ENCODE assay signal across 1 cellular context in the genomic region with DNA sequence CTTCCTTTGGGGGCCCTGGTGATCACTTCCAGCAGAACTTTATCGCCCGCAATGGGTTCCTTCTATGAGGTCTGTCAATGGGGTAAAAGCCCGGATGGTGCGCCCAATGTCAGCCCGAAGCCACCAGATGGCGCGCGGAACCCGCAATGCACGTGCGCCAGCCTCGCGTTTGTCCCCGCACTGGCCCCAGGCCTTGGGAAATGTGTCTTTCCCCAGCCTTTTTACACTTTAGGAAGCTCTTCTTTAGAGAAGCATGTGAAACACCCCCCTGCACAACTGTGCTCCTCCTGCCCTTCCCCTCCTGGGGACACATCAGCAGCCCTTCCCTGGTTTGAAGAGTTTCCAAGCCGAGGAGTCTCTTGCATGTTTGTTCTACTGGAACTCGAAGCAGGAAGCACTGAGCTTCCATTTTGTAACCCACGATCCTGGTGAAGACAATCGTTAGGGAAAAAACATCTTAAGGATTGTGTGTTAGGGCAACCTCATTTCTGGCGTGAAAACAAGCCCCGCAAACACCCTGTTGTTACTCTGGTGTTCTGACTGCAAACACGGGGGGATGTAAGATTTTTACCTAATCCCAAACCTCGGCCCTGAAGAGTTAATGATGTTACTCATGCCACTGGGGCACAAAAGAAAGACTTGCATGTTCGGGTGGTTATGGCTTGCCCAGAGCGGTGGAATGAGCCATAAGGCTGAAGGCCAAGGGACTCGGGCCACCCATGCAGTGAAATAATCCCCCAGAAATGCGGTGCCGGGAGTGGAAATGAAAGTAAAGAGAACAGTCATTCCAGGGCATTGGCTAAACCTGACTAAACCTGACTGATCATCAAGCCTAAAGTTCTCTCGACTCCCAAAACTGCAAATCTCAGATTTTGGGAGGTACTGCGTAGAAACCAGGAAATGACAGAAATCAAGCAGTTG.
A peak's percentile ranks its signal among the peaks of the same experiment; 100 is the strongest.
TF ChIP-seq lines count a peak whose summit lies in the region.

No MANE protein-coding gene starts in this region.

TF ChIP-seq in HepG2, 621 proteins besides CTCF, POLR2A, EP300 and RAD21 (continued from another document and continues in another):
- no peak for TF ChIP-seq HNRNPUL1 (IDR thresholded peaks at IDR 0.05; ENCODE audit: low read depth, low read length)
- TF ChIP-seq ZNF552 (CRISPR knock-in tag; IDR thresholded peaks at IDR 0.05; ENCODE audit: borderline replicate concordance) = no peak
- TF ChIP-seq ZFP36L1 (CRISPR knock-in tag; IDR thresholded peaks at IDR 0.05) = no peak
- peak; percentile 71; the same call in 1 of the 2 replicates for TF ChIP-seq ZNF124 (CRISPR knock-in tag; IDR thresholded peaks at IDR 0.05)
- TF ChIP-seq RFXAP (CRISPR knock-in tag; IDR thresholded peaks at IDR 0.05; ENCODE audit: borderline replicate concordance) = no peak
- no peak for TF ChIP-seq AGO2 (optimal IDR thresholded peaks at IDR 0.05; ENCODE audit: low read depth, low read length)
- TF ChIP-seq, protein P1, sequence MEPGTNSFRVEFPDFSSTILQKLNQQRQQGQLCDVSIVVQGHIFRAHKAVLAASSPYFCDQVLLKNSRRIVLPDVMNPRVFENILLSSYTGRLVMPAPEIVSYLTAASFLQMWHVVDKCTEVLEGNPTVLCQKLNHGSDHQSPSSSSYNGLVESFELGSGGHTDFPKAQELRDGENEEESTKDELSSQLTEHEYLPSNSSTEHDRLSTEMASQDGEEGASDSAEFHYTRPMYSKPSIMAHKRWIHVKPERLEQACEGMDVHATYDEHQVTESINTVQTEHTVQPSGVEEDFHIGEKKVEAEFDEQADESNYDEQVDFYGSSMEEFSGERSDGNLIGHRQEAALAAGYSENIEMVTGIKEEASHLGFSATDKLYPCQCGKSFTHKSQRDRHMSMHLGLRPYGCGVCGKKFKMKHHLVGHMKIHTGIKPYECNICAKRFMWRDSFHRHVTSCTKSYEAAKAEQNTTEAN (CRISPR knock-in tag; conservative IDR thresholded peaks at IDR 0.05) = no peak
- TF ChIP-seq, protein P2, sequence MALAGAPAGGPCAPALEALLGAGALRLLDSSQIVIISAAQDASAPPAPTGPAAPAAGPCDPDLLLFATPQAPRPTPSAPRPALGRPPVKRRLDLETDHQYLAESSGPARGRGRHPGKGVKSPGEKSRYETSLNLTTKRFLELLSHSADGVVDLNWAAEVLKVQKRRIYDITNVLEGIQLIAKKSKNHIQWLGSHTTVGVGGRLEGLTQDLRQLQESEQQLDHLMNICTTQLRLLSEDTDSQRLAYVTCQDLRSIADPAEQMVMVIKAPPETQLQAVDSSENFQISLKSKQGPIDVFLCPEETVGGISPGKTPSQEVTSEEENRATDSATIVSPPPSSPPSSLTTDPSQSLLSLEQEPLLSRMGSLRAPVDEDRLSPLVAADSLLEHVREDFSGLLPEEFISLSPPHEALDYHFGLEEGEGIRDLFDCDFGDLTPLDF (CRISPR knock-in tag; IDR thresholded peaks at IDR 0.05) = no peak
- no peak for TF ChIP-seq SIX4 (CRISPR knock-in tag; IDR thresholded peaks at IDR 0.05)
- TF ChIP-seq ZNF17 (CRISPR knock-in tag; IDR thresholded peaks at IDR 0.05) = no peak
- no peak for TF ChIP-seq MTF1 (CRISPR knock-in tag; IDR thresholded peaks at IDR 0.05)
- TF ChIP-seq, protein P3, sequence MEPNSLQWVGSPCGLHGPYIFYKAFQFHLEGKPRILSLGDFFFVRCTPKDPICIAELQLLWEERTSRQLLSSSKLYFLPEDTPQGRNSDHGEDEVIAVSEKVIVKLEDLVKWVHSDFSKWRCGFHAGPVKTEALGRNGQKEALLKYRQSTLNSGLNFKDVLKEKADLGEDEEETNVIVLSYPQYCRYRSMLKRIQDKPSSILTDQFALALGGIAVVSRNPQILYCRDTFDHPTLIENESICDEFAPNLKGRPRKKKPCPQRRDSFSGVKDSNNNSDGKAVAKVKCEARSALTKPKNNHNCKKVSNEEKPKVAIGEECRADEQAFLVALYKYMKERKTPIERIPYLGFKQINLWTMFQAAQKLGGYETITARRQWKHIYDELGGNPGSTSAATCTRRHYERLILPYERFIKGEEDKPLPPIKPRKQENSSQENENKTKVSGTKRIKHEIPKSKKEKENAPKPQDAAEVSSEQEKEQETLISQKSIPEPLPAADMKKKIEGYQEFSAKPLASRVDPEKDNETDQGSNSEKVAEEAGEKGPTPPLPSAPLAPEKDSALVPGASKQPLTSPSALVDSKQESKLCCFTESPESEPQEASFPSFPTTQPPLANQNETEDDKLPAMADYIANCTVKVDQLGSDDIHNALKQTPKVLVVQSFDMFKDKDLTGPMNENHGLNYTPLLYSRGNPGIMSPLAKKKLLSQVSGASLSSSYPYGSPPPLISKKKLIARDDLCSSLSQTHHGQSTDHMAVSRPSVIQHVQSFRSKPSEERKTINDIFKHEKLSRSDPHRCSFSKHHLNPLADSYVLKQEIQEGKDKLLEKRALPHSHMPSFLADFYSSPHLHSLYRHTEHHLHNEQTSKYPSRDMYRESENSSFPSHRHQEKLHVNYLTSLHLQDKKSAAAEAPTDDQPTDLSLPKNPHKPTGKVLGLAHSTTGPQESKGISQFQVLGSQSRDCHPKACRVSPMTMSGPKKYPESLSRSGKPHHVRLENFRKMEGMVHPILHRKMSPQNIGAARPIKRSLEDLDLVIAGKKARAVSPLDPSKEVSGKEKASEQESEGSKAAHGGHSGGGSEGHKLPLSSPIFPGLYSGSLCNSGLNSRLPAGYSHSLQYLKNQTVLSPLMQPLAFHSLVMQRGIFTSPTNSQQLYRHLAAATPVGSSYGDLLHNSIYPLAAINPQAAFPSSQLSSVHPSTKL (CRISPR knock-in tag; IDR thresholded peaks at IDR 0.05) = peak; percentile 80
- TF ChIP-seq, protein P4, sequence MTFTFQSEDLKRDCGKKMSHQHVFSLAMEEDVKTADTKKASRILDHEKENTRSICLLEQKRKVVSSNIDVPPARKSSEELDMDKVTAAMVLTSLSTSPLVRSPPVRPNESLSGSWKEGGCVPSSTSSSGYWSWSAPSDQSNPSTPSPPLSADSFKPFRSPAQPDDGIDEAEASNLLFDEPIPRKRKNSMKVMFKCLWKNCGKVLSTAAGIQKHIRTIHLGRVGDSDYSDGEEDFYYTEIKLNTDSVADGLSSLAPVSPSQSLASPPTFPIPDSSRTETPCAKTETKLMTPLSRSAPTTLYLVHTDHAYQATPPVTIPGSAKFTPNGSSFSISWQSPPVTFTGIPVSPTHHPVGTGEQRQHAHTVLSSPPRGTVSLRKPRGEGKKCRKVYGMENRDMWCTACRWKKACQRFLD (CRISPR knock-in tag; IDR thresholded peaks at IDR 0.05; ENCODE audit: borderline replicate concordance) = no peak
- no peak for TF ChIP-seq MLLT10 (CRISPR knock-in tag; IDR thresholded peaks at IDR 0.05)
- no peak for TF ChIP-seq MBNL3 (CRISPR knock-in tag; conservative IDR thresholded peaks at IDR 0.05)
- TF ChIP-seq ZNF629 (CRISPR knock-in tag; conservative IDR thresholded peaks at IDR 0.05) = no peak
- 0 out of 2 replicates have a peak, but pooled peaks have one; percentile 42 for TF ChIP-seq NFKBIZ (CRISPR knock-in tag; IDR thresholded peaks at IDR 0.05)
- TF ChIP-seq, protein P5, sequence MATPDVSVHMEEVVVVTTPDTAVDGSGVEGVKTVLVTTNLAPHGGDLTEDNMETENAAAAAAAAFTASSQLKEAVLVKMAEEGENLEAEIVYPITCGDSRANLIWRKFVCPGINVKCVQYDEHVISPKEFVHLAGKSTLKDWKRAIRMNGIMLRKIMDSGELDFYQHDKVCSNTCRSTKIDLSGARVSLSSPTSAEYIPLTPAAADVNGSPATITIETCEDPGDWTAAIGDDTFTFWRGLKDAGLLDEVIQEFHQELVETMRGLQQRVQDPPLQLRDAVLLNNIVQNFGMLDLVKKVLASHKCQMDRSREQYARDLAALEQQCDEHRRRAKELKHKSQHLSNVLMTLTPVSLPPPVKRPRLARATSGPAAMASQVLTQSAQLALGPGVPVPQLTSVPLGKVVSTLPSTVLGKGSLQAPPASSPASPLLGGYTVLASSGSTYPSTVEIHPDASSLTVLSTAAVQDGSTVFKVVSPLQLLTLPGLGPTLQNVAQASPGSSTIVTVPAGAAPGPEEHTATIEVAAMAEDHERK (CRISPR knock-in tag; IDR thresholded peaks at IDR 0.05; ENCODE audit: low read depth) = no peak
- TF ChIP-seq RORA (CRISPR knock-in tag; IDR thresholded peaks at IDR 0.05) = no peak
- peak; percentile 38; the same call in 1 of the 2 replicates for TF ChIP-seq IRX3 (CRISPR knock-in tag; IDR thresholded peaks at IDR 0.05; ENCODE audit: borderline replicate concordance, low read depth)
- TF ChIP-seq, protein P6, sequence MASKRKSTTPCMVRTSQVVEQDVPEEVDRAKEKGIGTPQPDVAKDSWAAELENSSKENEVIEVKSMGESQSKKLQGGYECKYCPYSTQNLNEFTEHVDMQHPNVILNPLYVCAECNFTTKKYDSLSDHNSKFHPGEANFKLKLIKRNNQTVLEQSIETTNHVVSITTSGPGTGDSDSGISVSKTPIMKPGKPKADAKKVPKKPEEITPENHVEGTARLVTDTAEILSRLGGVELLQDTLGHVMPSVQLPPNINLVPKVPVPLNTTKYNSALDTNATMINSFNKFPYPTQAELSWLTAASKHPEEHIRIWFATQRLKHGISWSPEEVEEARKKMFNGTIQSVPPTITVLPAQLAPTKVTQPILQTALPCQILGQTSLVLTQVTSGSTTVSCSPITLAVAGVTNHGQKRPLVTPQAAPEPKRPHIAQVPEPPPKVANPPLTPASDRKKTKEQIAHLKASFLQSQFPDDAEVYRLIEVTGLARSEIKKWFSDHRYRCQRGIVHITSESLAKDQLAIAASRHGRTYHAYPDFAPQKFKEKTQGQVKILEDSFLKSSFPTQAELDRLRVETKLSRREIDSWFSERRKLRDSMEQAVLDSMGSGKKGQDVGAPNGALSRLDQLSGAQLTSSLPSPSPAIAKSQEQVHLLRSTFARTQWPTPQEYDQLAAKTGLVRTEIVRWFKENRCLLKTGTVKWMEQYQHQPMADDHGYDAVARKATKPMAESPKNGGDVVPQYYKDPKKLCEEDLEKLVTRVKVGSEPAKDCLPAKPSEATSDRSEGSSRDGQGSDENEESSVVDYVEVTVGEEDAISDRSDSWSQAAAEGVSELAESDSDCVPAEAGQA (IDR thresholded peaks at IDR 0.05; ENCODE audit: low read depth) = no peak
- TF ChIP-seq, protein P6 (CRISPR knock-in tag; IDR thresholded peaks at IDR 0.05; ENCODE audit: borderline replicate concordance) = no peak
- TF ChIP-seq DNMT1 (CRISPR knock-in tag; IDR thresholded peaks at IDR 0.05) = no peak
- no peak for TF ChIP-seq ZNF672 (CRISPR knock-in tag; IDR thresholded peaks at IDR 0.05)
- TF ChIP-seq POLR2AphosphoS5 (IDR thresholded peaks at IDR 0.05; ENCODE audit: low read depth, low read length) = no peak
- TF ChIP-seq NFE2 (CRISPR knock-in tag; IDR thresholded peaks at IDR 0.05) = no peak
- no peak for TF ChIP-seq ZNF138 (CRISPR knock-in tag; IDR thresholded peaks at IDR 0.05; ENCODE audit: low read depth)
- TF ChIP-seq, protein P7, sequence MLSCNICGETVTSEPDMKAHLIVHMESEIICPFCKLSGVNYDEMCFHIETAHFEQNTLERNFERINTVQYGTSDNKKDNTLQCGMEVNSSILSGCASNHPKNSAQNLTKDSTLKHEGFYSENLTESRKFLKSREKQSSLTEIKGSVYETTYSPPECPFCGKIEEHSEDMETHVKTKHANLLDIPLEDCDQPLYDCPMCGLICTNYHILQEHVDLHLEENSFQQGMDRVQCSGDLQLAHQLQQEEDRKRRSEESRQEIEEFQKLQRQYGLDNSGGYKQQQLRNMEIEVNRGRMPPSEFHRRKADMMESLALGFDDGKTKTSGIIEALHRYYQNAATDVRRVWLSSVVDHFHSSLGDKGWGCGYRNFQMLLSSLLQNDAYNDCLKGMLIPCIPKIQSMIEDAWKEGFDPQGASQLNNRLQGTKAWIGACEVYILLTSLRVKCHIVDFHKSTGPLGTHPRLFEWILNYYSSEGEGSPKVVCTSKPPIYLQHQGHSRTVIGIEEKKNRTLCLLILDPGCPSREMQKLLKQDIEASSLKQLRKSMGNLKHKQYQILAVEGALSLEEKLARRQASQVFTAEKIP (CRISPR knock-in tag; IDR thresholded peaks at IDR 0.05; ENCODE audit: borderline replicate concordance) = no peak
- no peak for TF ChIP-seq ZNF264 (CRISPR knock-in tag; IDR thresholded peaks at IDR 0.05)
- no peak for TF ChIP-seq NR1H2 (CRISPR knock-in tag; IDR thresholded peaks at IDR 0.05; ENCODE audit: borderline replicate concordance, low read depth)
- TF ChIP-seq, protein P8, sequence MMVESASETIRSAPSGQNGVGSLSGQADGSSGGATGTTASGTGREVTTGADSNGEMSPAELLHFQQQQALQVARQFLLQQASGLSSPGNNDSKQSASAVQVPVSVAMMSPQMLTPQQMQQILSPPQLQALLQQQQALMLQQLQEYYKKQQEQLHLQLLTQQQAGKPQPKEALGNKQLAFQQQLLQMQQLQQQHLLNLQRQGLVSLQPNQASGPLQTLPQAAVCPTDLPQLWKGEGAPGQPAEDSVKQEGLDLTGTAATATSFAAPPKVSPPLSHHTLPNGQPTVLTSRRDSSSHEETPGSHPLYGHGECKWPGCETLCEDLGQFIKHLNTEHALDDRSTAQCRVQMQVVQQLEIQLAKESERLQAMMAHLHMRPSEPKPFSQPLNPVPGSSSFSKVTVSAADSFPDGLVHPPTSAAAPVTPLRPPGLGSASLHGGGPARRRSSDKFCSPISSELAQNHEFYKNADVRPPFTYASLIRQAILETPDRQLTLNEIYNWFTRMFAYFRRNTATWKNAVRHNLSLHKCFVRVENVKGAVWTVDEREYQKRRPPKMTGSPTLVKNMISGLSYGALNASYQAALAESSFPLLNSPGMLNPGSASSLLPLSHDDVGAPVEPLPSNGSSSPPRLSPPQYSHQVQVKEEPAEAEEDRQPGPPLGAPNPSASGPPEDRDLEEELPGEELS (CRISPR knock-in tag; IDR thresholded peaks at IDR 0.05) = 0 out of 2 replicates have a peak, but pooled peaks have one; percentile 26
- TF ChIP-seq, protein P9, sequence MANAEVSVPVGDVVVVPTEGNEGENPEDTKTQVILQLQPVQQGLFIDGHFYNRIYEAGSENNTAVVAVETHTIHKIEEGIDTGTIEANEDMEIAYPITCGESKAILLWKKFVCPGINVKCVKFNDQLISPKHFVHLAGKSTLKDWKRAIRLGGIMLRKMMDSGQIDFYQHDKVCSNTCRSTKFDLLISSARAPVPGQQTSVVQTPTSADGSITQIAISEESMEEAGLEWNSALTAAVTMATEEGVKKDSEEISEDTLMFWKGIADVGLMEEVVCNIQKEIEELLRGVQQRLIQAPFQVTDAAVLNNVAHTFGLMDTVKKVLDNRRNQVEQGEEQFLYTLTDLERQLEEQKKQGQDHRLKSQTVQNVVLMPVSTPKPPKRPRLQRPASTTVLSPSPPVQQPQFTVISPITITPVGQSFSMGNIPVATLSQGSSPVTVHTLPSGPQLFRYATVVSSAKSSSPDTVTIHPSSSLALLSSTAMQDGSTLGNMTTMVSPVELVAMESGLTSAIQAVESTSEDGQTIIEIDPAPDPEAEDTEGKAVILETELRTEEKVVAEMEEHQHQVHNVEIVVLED (CRISPR knock-in tag; IDR thresholded peaks at IDR 0.05; ENCODE audit: borderline replicate concordance) = no peak
